Comparison of ENCODE assay signal across 9 cellular contexts in genomic region chr12:108801736-108802665, GRCh38. TPM values are rescaled to one million over a fixed set of nuclear protein-coding genes. Genes with fewer than 3 reads are reported as not detected.
DNase-seq lines count a peak whose midpoint lies in the region; ATAC-seq and TF ChIP-seq lines count a peak whose summit lies in the region.
"Had no signal": no experiment of that assay in that cellular context is flagged by ENCODE, and none has a peak within 500 bp of the region (broad histone marks: within the 10 kb centered on the region; RNA-seq: fewer than 3 reads in every experiment).

No MANE protein-coding gene starts in this region.

- peak overlapping the region; percentile 96 for H3K27ac Mint-ChIP-seq in endothelial cell (ENCODE audit: unreplicated experiment)
- H3K27ac Mint-ChIP-seq in Calu3 (ENCODE audit: unreplicated experiment) = no peak overlapping the region

- TF ChIP-seq POLR2A in vagina (IDR thresholded peaks at IDR 0.05) = no peak

- H3K9me3 Mint-ChIP-seq in endothelial cell (ENCODE audit: unreplicated experiment) (no peaks in the 10 kb centered on the region), Calu3 (ENCODE audit: low read depth, unreplicated experiment) (no peaks in the 10 kb centered on the region)

- H3K4me3 ChIP-seq in mesodermal cell (ENCODE audit: extremely low read depth, insufficient read depth, low read length, poor library complexity, severe bottlenecking) (no peak overlapping the region), vagina (peak overlapping the region; percentile 7 to 9)

- no peak for ATAC-seq in HG03045 (IDR thresholded peaks at IDR 0.05; ENCODE audit: unreplicated experiment)
- no peak for ATAC-seq in GM19324 (IDR thresholded peaks at IDR 0.05; ENCODE audit: low FRiP score, unreplicated experiment)

- H3K36me3 ChIP-seq in mesodermal cell (ENCODE audit: control insufficient read depth, insufficient read depth, low read length) = peaks cover 66% of the 10 kb centered on the region
- H3K36me3 ChIP-seq in vagina = peaks cover 5 to 53% of the 10 kb centered on the region in 2 donors

- no TSS peak for BruUV-seq in Calu3 (replicated peaks; lab: Mats Ljungman, UMichigan)

- H3K36me3 Mint-ChIP-seq in endothelial cell (ENCODE audit: low read depth, unreplicated experiment) (peaks cover 47% of the 10 kb centered on the region), Calu3 (ENCODE audit: insufficient read depth, unreplicated experiment) (peaks cover 52% of the 10 kb centered on the region)

- intact Hi-C loops in vagina (cut with DNase I) = loop anchor here (2.0 to 10.0 kb wide), 3 partner anchors 53 to 240 kb away; partner anchors contain the start of genes CORO1C, ISCU, SART3 and SSH1
- intact Hi-C loops in Calu3 (cut with micrococcal nuclease; ENCODE audit: unreplicated experiment) = loop anchor here (2.0 kb wide), 1 partner anchor 67 kb away; no protein-coding TSS in a partner anchor

- H3K9me3 ChIP-seq in mesodermal cell (ENCODE audit: control insufficient read depth, low read length) = no peaks in the 10 kb centered on the region
- H3K9me3 ChIP-seq in vagina = no peaks in the 10 kb centered on the region

- H3K4me1 Mint-ChIP-seq in endothelial cell (ENCODE audit: unreplicated experiment) (peaks cover 37% of the 10 kb centered on the region), Calu3 (ENCODE audit: low read depth, unreplicated experiment) (no peaks in the 10 kb centered on the region)

- peaks cover 65% of the 10 kb centered on the region for H3K4me1 ChIP-seq in mesodermal cell (ENCODE audit: control insufficient read depth, insufficient read depth, low read length, poor library complexity, severe bottlenecking)
- H3K4me1 ChIP-seq in vagina = peaks cover 50% of the 10 kb centered on the region

- 26 to 35% methylated on average over 12 to 15 of the region's 17 CpGs for WGBS in mesodermal cell (ENCODE audit: insufficient coverage in 2 of 2), 2 experiments

- H3K27me3 ChIP-seq in vagina = no peaks in the 10 kb centered on the region

- DNase-seq in NCI-H82 (lab: John Stamatoyannopoulos, UW) (peak; percentile 79), NCI-H82 treated with DMSO at 0.1 percent for 48 hours (lab: John Stamatoyannopoulos, UW; ENCODE audit: unreplicated experiment) (no peak), endothelial cell (ENCODE audit: low spot score) (peak; percentile 37), vagina (ENCODE audit: extremely low spot score in 2 of 2) (no peak), Calu3 (no peak)
- DNase-seq: substantia nigra had no signal

- CTCF ChIA-PET in Calu3 (lab: Charles Lee) = interaction anchor here (0.6 to 2.7 kb wide), 4 partner anchors 37 to 137 kb away, joined by 3 to 16 read pairs (median 4); no protein-coding TSS in a partner anchor

- H3K27me3 Mint-ChIP-seq in endothelial cell (ENCODE audit: unreplicated experiment) = no peaks in the 10 kb centered on the region
- no peaks in the 10 kb centered on the region for H3K27me3 Mint-ChIP-seq in Calu3 (ENCODE audit: unreplicated experiment)

- H3K27ac ChIP-seq in mesodermal cell (ENCODE audit: low read depth, low read length, severe bottlenecking) = peak overlapping the region; percentile 99
- H3K27ac ChIP-seq in vagina = peak overlapping the region; percentile 89

- H3K4me3 Mint-ChIP-seq in endothelial cell (ENCODE audit: unreplicated experiment) (no peak overlapping the region), Calu3 (ENCODE audit: low read depth, unreplicated experiment) (no peak overlapping the region)

- TF ChIP-seq CTCF in endothelial cell (IDR thresholded peaks at IDR 0.05; ENCODE audit: unreplicated experiment) = no peak
- TF ChIP-seq CTCF in vagina (IDR thresholded peaks at IDR 0.05) = no peak
- TF ChIP-seq CTCF in Calu3 (IDR thresholded peaks at IDR 0.05; ENCODE audit: unreplicated experiment) = no peak

RNA-seq across cellular contexts. Expression of gene SSH1, which starts 55.4 kb away (rescaled TPM):
- total RNA-seq in endothelial cell (ENCODE audit: unreplicated experiment) (67.5 TPM), vagina (38.1 TPM), Calu3 (2022) (38.1 and 42.9 TPM in 2 replicates)
- 39.1 TPM for polyA plus RNA-seq in mesodermal cell (2013, experiment 1 of 2)
- polyA plus RNA-seq in mesodermal cell (2013, experiment 2 of 2) = 31.0 TPM

Comparison
In these comparisons a context has a peak if more than half of its experiments do, and no peak if none do; other contexts are left out.
1. DNase-seq: peak in NCI-H82 (single experiment) and endothelial cell (single experiment); none in NCI-H82 treated with DMSO at 0.1 percent for 48 hours (single experiment), vagina (0 of 2) and Calu3 (single experiment).